In genomic region chr18:22591231-22591630, GRCh38 we compare ENCODE assay signal across 27 cellular contexts.
DNase-seq lines count a peak whose midpoint lies in the region; ATAC-seq and TF ChIP-seq lines count a peak whose summit lies in the region.
"Had no signal": no experiment of that assay in that cellular context is flagged by ENCODE, and none has a peak within 500 bp of the region (broad histone marks: within the 10 kb centered on the region; RNA-seq: fewer than 3 reads in every experiment).

No MANE protein-coding gene starts in this region.

- H3K9me3 Mint-ChIP-seq in MCF 10A (ENCODE audit: unreplicated experiment), result no peaks in the 10 kb centered on the region
- H3K9me3 Mint-ChIP-seq: central memory CD8-positive, alpha-beta T cell; nephron progenitor cell had no signal

- in situ Hi-C loops in ACHN (cut with HindIII; ENCODE audit: low pct_ligation_motif_present, low pct_unique_long_range_greater_than_20kb, low sequenced_read_pairs), result no loop called here

- CTCF ChIA-PET in MCF 10A (lab: Yijun Ruan, JAX), result interaction anchor here (0.5 to 1.5 kb wide), 3 partner anchors 12 to 112 kb away, joined by 3 to 5 read pairs (median 3); no protein-coding TSS in a partner anchor

- 59 to 75% methylated on average over 1 of the region's 1 CpG for WGBS in upper lobe of left lung, 2 donors

- no peak overlapping the region for H3K4me3 Mint-ChIP-seq in MCF 10A (ENCODE audit: unreplicated experiment)
- H3K4me3 Mint-ChIP-seq: activated CD8-positive, alpha-beta T cell treated with anti-CD3 and anti-CD28 coated beads, Interleukin-2, amount 10 ng/mL, durations not matched to agents 7 days and 5 days; CD4-positive, alpha-beta memory T cell; central memory CD8-positive, alpha-beta T cell; nephron progenitor cell; stimulated activated memory B cell treated with anti-CD40 and anti-IgM and Interleukin-4, amounts not matched to agents 10 μg/mL and 1 μg/mL and 100 μg/mL, for 72 hours; T-cell had no signal

- H3K4me1 ChIP-seq in breast epithelium (no peaks in the 10 kb centered on the region), upper lobe of left lung (no peaks in the 10 kb centered on the region)
- H3K4me1 ChIP-seq: adrenal gland, heart left ventricle, testis had no signal

- TF ChIP-seq EP300 in upper lobe of left lung (IDR thresholded peaks at IDR 0.05), result no peak

- intact Hi-C loops in MCF 10A (cut with micrococcal nuclease), result no loop called here
- intact Hi-C loops in breast epithelium (cut with DNase I; ENCODE audit: low total_unique reads), result no loop called here

- POLR2A ChIA-PET in MCF 10A (lab: Yijun Ruan, JAX), result interaction anchor here (0.7 to 0.9 kb wide), 3 partner anchors 12 to 24 kb away, joined by 3 read pairs; no protein-coding TSS in a partner anchor

- H3K27me3 ChIP-seq in breast epithelium, result no peaks in the 10 kb centered on the region
- H3K27me3 ChIP-seq in upper lobe of left lung, result no peaks in the 10 kb centered on the region
- H3K27me3 ChIP-seq: adrenal gland, heart left ventricle, testis had no signal

- no peaks in the 10 kb centered on the region for H3K36me3 Mint-ChIP-seq in MCF 10A (ENCODE audit: insufficient read depth, unreplicated experiment)
- H3K36me3 Mint-ChIP-seq: CD4-positive, alpha-beta memory T cell; stimulated activated memory B cell treated with anti-CD40 and anti-IgM and Interleukin-4, amounts not matched to agents 10 μg/mL and 1 μg/mL and 100 μg/mL, for 72 hours; T-cell had no signal

- TF ChIP-seq CTCF in MCF 10A (IDR thresholded peaks at IDR 0.05; ENCODE audit: unreplicated experiment), result no peak
- no peak for TF ChIP-seq CTCF in breast epithelium (IDR thresholded peaks at IDR 0.05)
- no peak for TF ChIP-seq CTCF in choroid plexus epithelial cell (conservative IDR thresholded peaks at IDR 0.05; ENCODE audit: low read depth, low read length)
- no peak for TF ChIP-seq CTCF in upper lobe of left lung (IDR thresholded peaks at IDR 0.05)

- H3K9me3 ChIP-seq in breast epithelium (no peaks in the 10 kb centered on the region), upper lobe of left lung (no peaks in the 10 kb centered on the region)
- H3K9me3 ChIP-seq: adrenal gland, testis had no signal

- H3K4me3 ChIP-seq in breast epithelium (no peak overlapping the region), choroid plexus epithelial cell (ENCODE audit: low read depth, low read length) (no peak overlapping the region), upper lobe of left lung (no peak overlapping the region)
- H3K4me3 ChIP-seq: adrenal gland, GM23248, heart left ventricle, testis had no signal

- no TSS peak for BruUV-seq in MCF 10A (replicated peaks; lab: Mats Ljungman, UMichigan)

- peaks cover 16% of the 10 kb centered on the region for H3K4me1 Mint-ChIP-seq in MCF 10A (ENCODE audit: insufficient read depth, unreplicated experiment)
- H3K4me1 Mint-ChIP-seq: CD4-positive, alpha-beta memory T cell; central memory CD8-positive, alpha-beta T cell; nephron progenitor cell; stimulated activated memory B cell treated with anti-CD40 and anti-IgM and Interleukin-4, amounts not matched to agents 10 μg/mL and 1 μg/mL and 100 μg/mL, for 72 hours; T-cell had no signal

- TF ChIP-seq POLR2A in breast epithelium (IDR thresholded peaks at IDR 0.05) (no peak), upper lobe of left lung (IDR thresholded peaks at IDR 0.05) (no peak)

- no peaks in the 10 kb centered on the region for H3K27me3 Mint-ChIP-seq in MCF 10A (ENCODE audit: insufficient read depth, unreplicated experiment)
- H3K27me3 Mint-ChIP-seq: stimulated activated memory B cell treated with anti-CD40 and anti-IgM and Interleukin-4, amounts not matched to agents 10 μg/mL and 1 μg/mL and 100 μg/mL, for 72 hours had no signal

- no peak overlapping the region for H3K27ac ChIP-seq in breast epithelium
- H3K27ac ChIP-seq in upper lobe of left lung, result no peak overlapping the region
- H3K27ac ChIP-seq: 22Rv1, adrenal gland, GM23248, heart left ventricle, KMS-11, testis had no signal

- peak overlapping the region; percentile 1 for H3K27ac Mint-ChIP-seq in MCF 10A (ENCODE audit: low read depth, unreplicated experiment)
- H3K27ac Mint-ChIP-seq: activated CD8-positive, alpha-beta T cell treated with anti-CD3 and anti-CD28 coated beads, Interleukin-2, amount 10 ng/mL, durations not matched to agents 7 days and 5 days; CD4-positive, alpha-beta memory T cell; nephron progenitor cell; stimulated activated memory B cell treated with anti-CD40 and anti-IgM and Interleukin-4, amounts not matched to agents 10 μg/mL and 1 μg/mL and 100 μg/mL, for 72 hours; T-cell had no signal

- ATAC-seq in upper lobe of left lung (ENCODE audit: low FRiP score in 2 of 2) (no peak), GM21619 (IDR thresholded peaks at IDR 0.05; ENCODE audit: unreplicated experiment) (no peak)
- ATAC-seq: activated CD8-positive, alpha-beta T cell treated with anti-CD3 and anti-CD28 coated beads, Interleukin-2, amount 10 ng/mL, durations not matched to agents 7 days and 5 days; heart left ventricle; left ventricle myocardium superior; stimulated activated memory B cell treated with anti-CD40 and anti-IgM and Interleukin-4, amounts not matched to agents 10 μg/mL and 1 μg/mL and 100 μg/mL, for 72 hours; T-cell had no signal

- H3K36me3 ChIP-seq in breast epithelium, result no peaks in the 10 kb centered on the region
- H3K36me3 ChIP-seq in upper lobe of left lung, result no peaks in the 10 kb centered on the region
- H3K36me3 ChIP-seq: adrenal gland, heart left ventricle had no signal

- peak; percentile 61 for DNase-seq in MCF 10A (ENCODE audit: unreplicated experiment)
- DNase-seq in breast epithelium (ENCODE audit: low spot score in 2 of 2), result no peak
- peak; percentile 95 for DNase-seq in choroid plexus epithelial cell (ENCODE audit: low read depth)
- DNase-seq in glomerular visceral epithelial cell (ENCODE audit: extremely low spot score), result peak; percentile 29
- no peak for DNase-seq in upper lobe of left lung
- DNase-seq in ACHN, result no peak
- no peak for DNase-seq in D341Med (ENCODE audit: low spot score)
- DNase-seq: activated CD4-positive, alpha-beta T cell treated with anti-CD3 and anti-CD28 coated beads for 1 hour; activated CD8-positive, alpha-beta T cell treated with anti-CD3 and anti-CD28 coated beads, Interleukin-2, amount 10 ng/mL, durations not matched to agents 7 days and 5 days; activated T-cell treated with anti-CD3 and anti-CD28 coated beads, Interleukin-2, amount 50 U/mL, for 1 hour; adrenal gland; CD4-positive, alpha-beta memory T cell; DMS153; GM23248; heart left ventricle; left ventricle myocardium superior; NCI-H82; nephron progenitor cell; SIG-M5; stimulated activated CD4-positive, alpha-beta T cell treated with anti-CD3 and anti-CD28 coated beads, Interleukin-2, amount 100 ng/mL, for 24 hours; T-cell; testis had no signal

Comparison
In these comparisons a context has a peak if more than half of its experiments do, and no peak if none do; other contexts are left out.
1. DNase-seq: peak in MCF 10A (single experiment), choroid plexus epithelial cell (single experiment) and glomerular visceral epithelial cell (single experiment); none in breast epithelium (0 of 2), upper lobe of left lung (0 of 2), ACHN (single experiment) and D341Med (single experiment).